8 cellular contexts compared by ENCODE assay signal in genomic region chr20:35541783-35542662, GRCh38. TPM values are rescaled to one million over a fixed set of nuclear protein-coding genes. Genes with fewer than 3 reads are reported as not detected.
A peak's percentile ranks its signal among the peaks of the same experiment; 100 is the strongest.
DNase-seq lines count a peak whose midpoint lies in the region; ATAC-seq and TF ChIP-seq lines count a peak whose summit lies in the region.

TSS of gene ERGIC3 (plus strand) at chr20:35542078. CDS start at chr20:35542098, 20 bp downstream.

- no peaks in the 10 kb centered on the region for H4K20me1 ChIP-seq in osteoblast (ENCODE audit: insufficient read depth, low read length)

- peak; percentile 82 for ATAC-seq in HG02571 (IDR thresholded peaks at IDR 0.05; ENCODE audit: unreplicated experiment)

- intact Hi-C loops in testis (cut with DNase I; ENCODE audit: low total_unique reads), result no loop called here

- H3K4me1 ChIP-seq in osteoblast (ENCODE audit: insufficient read depth, low read length) (peaks cover 11% of the 10 kb centered on the region), testis (peaks cover 12% of the 10 kb centered on the region)

- H3K9me3 ChIP-seq in osteoblast (ENCODE audit: low read depth, low read length) (no peaks in the 10 kb centered on the region), testis (no peaks in the 10 kb centered on the region)

- H3K36me3 Mint-ChIP-seq in activated naive CD4-positive, alpha-beta T cell treated with anti-CD3 and anti-CD28 coated beads, Interleukin-2, amount 50 U/mL, for 24 hours, result no peaks in the 10 kb centered on the region

- no peaks in the 10 kb centered on the region for H3K27me3 ChIP-seq in osteoblast (ENCODE audit: insufficient read depth, low read length)
- H3K27me3 ChIP-seq in testis, result no peaks in the 10 kb centered on the region

- no peaks in the 10 kb centered on the region for H3K9me3 Mint-ChIP-seq in activated naive CD4-positive, alpha-beta T cell treated with anti-CD3 and anti-CD28 coated beads, Interleukin-2, amount 50 U/mL, for 24 hours

- no peaks in the 10 kb centered on the region for H3K27me3 Mint-ChIP-seq in activated naive CD4-positive, alpha-beta T cell treated with anti-CD3 and anti-CD28 coated beads, Interleukin-2, amount 50 U/mL, for 24 hours

- H3K27ac Mint-ChIP-seq in activated naive CD4-positive, alpha-beta T cell treated with anti-CD3 and anti-CD28 coated beads, Interleukin-2, amount 50 U/mL, for 24 hours, result peak within 1 kb of the TSS; percentile 80

- no peak for TF ChIP-seq CTCF in osteoblast (IDR thresholded peaks at IDR 0.05; ENCODE audit: extremely low read depth, low read depth, low read length)
- TF ChIP-seq CTCF in testis (IDR thresholded peaks at IDR 0.05), result no peak

- TF ChIP-seq POLR2A in testis (IDR thresholded peaks at IDR 0.05), result no peak

- H3K4me3 Mint-ChIP-seq in activated naive CD4-positive, alpha-beta T cell treated with anti-CD3 and anti-CD28 coated beads, Interleukin-2, amount 50 U/mL, for 24 hours, result peak within 1 kb of the TSS; percentile 93

- peak within 1 kb of the TSS; percentile 91 for H2AFZ ChIP-seq in osteoblast (ENCODE audit: low read length)

- WGBS in testis, 2 donors, result 3 to 4% methylated on average over 21 to 55 of the region's 57 CpGs

- peak within 1 kb of the TSS; percentile 95 for H3K4me3 ChIP-seq in osteoblast (ENCODE audit: insufficient read depth, low read length)
- H3K4me3 ChIP-seq in testis, result peak within 1 kb of the TSS; percentile 75 to 80

- H3K36me3 ChIP-seq in osteoblast (ENCODE audit: insufficient read depth, low read length) (peaks cover 14% of the 10 kb centered on the region), testis (ENCODE audit: low read depth, missing control alignments) (no peaks in the 10 kb centered on the region)

- peaks cover 21% of the 10 kb centered on the region for H3K4me1 Mint-ChIP-seq in activated naive CD4-positive, alpha-beta T cell treated with anti-CD3 and anti-CD28 coated beads, Interleukin-2, amount 50 U/mL, for 24 hours

- H3K4me2 ChIP-seq in osteoblast (ENCODE audit: insufficient read depth, low read length), result peak within 1 kb of the TSS; percentile 96

- peaks cover 15% of the 10 kb centered on the region for H3K79me2 ChIP-seq in osteoblast (ENCODE audit: insufficient read depth, low read length)

- H3K27ac ChIP-seq in osteoblast (ENCODE audit: low read depth, low read length) (peak within 1 kb of the TSS; percentile 77), testis (peak within 1 kb of the TSS; percentile 35 to 65)

- DNase-seq in GM04503 (ENCODE audit: low read depth), result peak; percentile 53
- DNase-seq in NCI-H1105 (lab: John Stamatoyannopoulos, UW), result peak; percentile 97
- peak; percentile 90 for DNase-seq in SKM-1 (lab: John Stamatoyannopoulos, UW; ENCODE audit: unreplicated experiment)
- DNase-seq in glomerular endothelial cell (ENCODE audit: extremely low read depth, low read depth, low spot score), result peak; percentile 37
- DNase-seq in osteoblast (ENCODE audit: insufficient read length, low spot score, missing footprints), result peak; percentile 97
- peak; percentile 98 for DNase-seq in testis

RNA-seq across cellular contexts. Expression of gene ERGIC3, which starts in this region (rescaled TPM):
- 170 and 258 TPM in 2 replicates for total RNA-seq in glomerular endothelial cell
- 475 and 538 TPM in 2 replicates for total RNA-seq in osteoblast
- 100 to 1,000 TPM; 337 to 338 TPM for total RNA-seq in testis
- polyA plus RNA-seq in testis (ENCODE audit: insufficient read depth, low read depth, low replicate concordance), result 493 TPM

Comparison
In these comparisons a context has a peak if more than half of its experiments do, and no peak if none do; other contexts are left out.
1. Peak in every context shown above with its lines: DNase-seq, ATAC-seq, H3K4me3 ChIP-seq and H3K27ac ChIP-seq.
2. DNase-seq: peak in every context shown above with its lines; median percentile 98 in testis; 97 in NCI-H1105; 97 in osteoblast; 90 in SKM-1; 53 in GM04503; 37 in glomerular endothelial cell.